Comparison of ENCODE assay signal across 22 cellular contexts in genomic region chr6:41583576-41583975, GRCh38. TPM values are rescaled to one million over a fixed set of nuclear protein-coding genes. Genes with fewer than 3 reads are reported as not detected.
DNase-seq lines count a peak whose midpoint lies in the region; TF ChIP-seq lines count a peak whose summit lies in the region.
"Had no signal": no experiment of that assay in that cellular context is flagged by ENCODE, and none has a peak within 500 bp of the region (broad histone marks: within the 10 kb centered on the region; RNA-seq: fewer than 3 reads in every experiment).

No MANE protein-coding gene starts in this region.

- H2BK120ac ChIP-seq in neuronal stem cell (ENCODE audit: low read depth, low read length) = no peak overlapping the region

- H2BK5ac ChIP-seq in neuronal stem cell (ENCODE audit: low read length) = peak overlapping the region; percentile 45

- H4K91ac ChIP-seq in neuronal stem cell (ENCODE audit: low read depth, low read length, poor library complexity) = no peak overlapping the region

- no peak overlapping the region for H3K23ac ChIP-seq in neuronal stem cell (ENCODE audit: low read depth, low read length, poor library complexity)

- H3K9ac ChIP-seq in neuronal stem cell (ENCODE audit: low read depth, low read length, poor library complexity) = no peak overlapping the region
- H3K9ac ChIP-seq: parathyroid adenoma had no signal

- peaks cover 30 to 53% of the 10 kb centered on the region in 2 donors for H3K4me1 ChIP-seq in neuronal stem cell (ENCODE audit: control insufficient read depth in 2 of 2, insufficient read depth in 1 of 2, low read depth in 1 of 2, low read length in 2 of 2)
- H3K4me1 ChIP-seq: parathyroid adenoma had no signal

- H3K9me3 ChIP-seq in neuronal stem cell (replicated peaks in 1 of 2; ENCODE audit: control insufficient read depth in 2 of 2, insufficient read depth in 1 of 2, low read depth in 1 of 2, low read length in 2 of 2) = no peaks in the 10 kb centered on the region
- H3K9me3 ChIP-seq: left lung, upper lobe of right lung had no signal

- peak overlapping the region; percentile 88 for H2AK5ac ChIP-seq in neuronal stem cell (ENCODE audit: low read depth, low read length)

- no peak overlapping the region for H3K4me2 ChIP-seq in neuronal stem cell (ENCODE audit: insufficient read depth, low read length, poor library complexity, severe bottlenecking)

- peak overlapping the region; percentile 26 for H3K14ac ChIP-seq in neuronal stem cell (ENCODE audit: low read length)

- DNase-seq in DMS 273 (lab: John Stamatoyannopoulos, UW; ENCODE audit: unreplicated experiment) (peak; percentile 31), DMS 273 treated with DMSO at 0.1 percent for 48 hours (lab: John Stamatoyannopoulos, UW) (no peak), NCI-H69 (lab: John Stamatoyannopoulos, UW) (peak; percentile 65), epithelial cell of esophagus (ENCODE audit: low read depth) (peak; percentile 42), neuronal stem cell (ENCODE audit: low spot score) (no peak), NCI-H526 (lab: John Stamatoyannopoulos, UW) (no peak), GM20000 (ENCODE audit: low spot score) (no peak)
- DNase-seq in stimulated activated CD4-positive, alpha-beta T cell treated with anti-CD3 and anti-CD28 coated beads, Interleukin-12 subunit alpha, Interleukin-12 subunit beta, amount 100 ng/mL, for 4 hours = no peak
- DNase-seq: activated B cell treated with CpG ODN at 0.5 μM for 24 hours; aorta; CD4-positive, alpha-beta memory T cell; DMS53; GF-D8; GOT3; Karpas-422; left lung; NCI-H1694 treated with DMSO at 0.1 percent for 48 hours; stimulated activated naive CD8-positive, alpha-beta T cell treated with anti-CD3 and anti-CD28 coated beads, Interleukin-15, amount 100 ng/mL, for 72 hours; T1000; upper lobe of right lung had no signal

- peak overlapping the region; percentile 86 for H2BK15ac ChIP-seq in neuronal stem cell (ENCODE audit: low read length)

- peak overlapping the region; percentile 50 for H2BK12ac ChIP-seq in neuronal stem cell (ENCODE audit: low read length)

- peaks cover 27 to 97% of the 10 kb centered on the region in 2 donors for H3K36me3 ChIP-seq in neuronal stem cell (replicated peaks in 1 of 2; ENCODE audit: control insufficient read depth in 2 of 2, insufficient read depth in 2 of 2, low read length in 2 of 2)

- no peak overlapping the region for H3K4ac ChIP-seq in neuronal stem cell (ENCODE audit: low read length)

- peak overlapping the region; percentile 77 for H3K18ac ChIP-seq in neuronal stem cell (ENCODE audit: low read length)

- H3K27ac ChIP-seq in neuronal stem cell (replicated peaks; ENCODE audit: low read length) = no peak overlapping the region
- H3K27ac ChIP-seq: 22Rv1, left lung, parathyroid adenoma, upper lobe of right lung had no signal

- H3K27me3 ChIP-seq in neuronal stem cell (ENCODE audit: control insufficient read depth in 3 of 3, insufficient read depth in 3 of 3, low read depth in 1 of 3, low read length in 3 of 3) = no peaks in the 10 kb centered on the region
- H3K27me3 ChIP-seq: left lung, upper lobe of right lung had no signal

- TF ChIP-seq CTCF in epithelial cell of esophagus (IDR thresholded peaks at IDR 0.05; ENCODE audit: insufficient read depth, low read depth, low read length, missing control alignments) (no peak), GM20000 (IDR thresholded peaks at IDR 0.05; ENCODE audit: extremely low read depth, missing control alignments) (no peak)

- H3K79me1 ChIP-seq in neuronal stem cell (ENCODE audit: low read depth, low read length) = peaks cover 10% of the 10 kb centered on the region

- no peak overlapping the region for H2AFZ ChIP-seq in neuronal stem cell (ENCODE audit: low read length)
- H2AFZ ChIP-seq: parathyroid adenoma had no signal

- no CpG with 5 or more reads among the region's 1 CpG for WGBS in neuronal stem cell (ENCODE audit: extremely low coverage in 2 of 2, insufficient read length in 2 of 2, insufficient replicate concordance in 1 of 2), 2 donors

- H3K4me3 ChIP-seq in epithelial cell of esophagus (ENCODE audit: low read length) (no peak overlapping the region), neuronal stem cell (ENCODE audit: low read length in 2 of 2) (no peak overlapping the region)
- H3K4me3 ChIP-seq: left lung, upper lobe of right lung had no signal

- no peak overlapping the region for H4K8ac ChIP-seq in neuronal stem cell (ENCODE audit: low read depth, low read length)

RNA-seq across cellular contexts. Expression of gene FOXP4, which starts 37.4 kb away (rescaled TPM):
- 43.1 TPM for polyA plus RNA-seq in neuronal stem cell (2013, experiment 1 of 2)
- polyA plus RNA-seq in neuronal stem cell (2013, experiment 2 of 2) = 44.6 TPM

RNA-seq across cellular contexts. Expression of gene MDFI, which starts 54.7 kb away (rescaled TPM):
- polyA plus RNA-seq in neuronal stem cell (2013, experiment 1 of 2) = 73.1 TPM
- polyA plus RNA-seq in neuronal stem cell (2013, experiment 2 of 2) = 65.6 TPM
- polyA plus RNA-seq: CD4-positive, alpha-beta memory T cell had no signal

Comparison
In these comparisons a context has a peak if more than half of its experiments do, and no peak if none do; other contexts are left out.
1. DNase-seq: peak in DMS 273 (single experiment), NCI-H69 (single experiment) and epithelial cell of esophagus (single experiment); none in DMS 273 treated with DMSO at 0.1 percent for 48 hours (single experiment), neuronal stem cell (single experiment), NCI-H526 (0 of 2), GM20000 (single experiment) and stimulated activated CD4-positive, alpha-beta T cell treated with anti-CD3 and anti-CD28 coated beads, Interleukin-12 subunit alpha, Interleukin-12 subunit beta, amount 100 ng/mL, for 4 hours (single experiment).